In genomic region chr6:137819740-137820139, GRCh38 we compare ENCODE assay signal across 11 cellular contexts. TPM values are rescaled to one million over a fixed set of nuclear protein-coding genes. Genes with fewer than 3 reads are reported as not detected.
DNase-seq lines count a peak whose midpoint lies in the region; ATAC-seq and TF ChIP-seq lines count a peak whose summit lies in the region.
"Had no signal": no experiment of that assay in that cellular context is flagged by ENCODE, and none has a peak within 500 bp of the region (broad histone marks: within the 10 kb centered on the region; RNA-seq: fewer than 3 reads in every experiment).

No MANE protein-coding gene starts in this region.

- WGBS in esophagus muscularis mucosa: 88% methylated on average over 2 of the region's 2 CpGs

- H3K36me3 ChIP-seq in esophagus muscularis mucosa (no peaks in the 10 kb centered on the region), SJCRH30 (no peaks in the 10 kb centered on the region)
- H3K36me3 ChIP-seq: esophagus squamous epithelium had no signal

- peak overlapping the region; percentile 93 for H3K27ac Mint-ChIP-seq in T-helper 1 cell treated with Interleukin-12 subunit alpha and Interleukin-12 subunit beta and Interleukin-4 antibody, amounts not matched to agents 30 μg/mL and 1 μg/mL, for 36 hours

- DNase-seq in CD1c-positive myeloid dendritic cell (ENCODE audit: extremely low spot score) (peak; percentile 21), esophagus muscularis mucosa (ENCODE audit: extremely low spot score) (no peak), SJCRH30 (no peak), HUDEP-2 (lab: John Stamatoyannopoulos, UW; ENCODE audit: unreplicated experiment in 76 of 76) (no peak), NCI-H2171 (lab: John Stamatoyannopoulos, UW) (no peak)
- DNase-seq: activated CD4-positive, alpha-beta T cell treated with anti-CD3 and anti-CD28 coated beads for 48 hours; esophagus squamous epithelium had no signal

- intact Hi-C loops in esophagus muscularis mucosa (cut with DNase I): loop anchor here (5.0 kb wide), 1 partner anchor 48 kb away; the partner anchor contains the start of gene TNFAIP3

- no peak for TF ChIP-seq CTCF in esophagus muscularis mucosa (IDR thresholded peaks at IDR 0.05)

- no peak overlapping the region for H3K4me3 ChIP-seq in esophagus muscularis mucosa
- no peak overlapping the region for H3K4me3 ChIP-seq in SJCRH30
- H3K4me3 ChIP-seq: esophagus squamous epithelium had no signal

- H3K27me3 Mint-ChIP-seq in T-helper 1 cell treated with Interleukin-12 subunit alpha and Interleukin-12 subunit beta and Interleukin-4 antibody, amounts not matched to agents 30 μg/mL and 1 μg/mL, for 36 hours (ENCODE audit: low read depth): no peaks in the 10 kb centered on the region

- ATAC-seq in GM18868 (IDR thresholded peaks at IDR 0.05; ENCODE audit: unreplicated experiment) (peak; percentile 71), GM21528 (IDR thresholded peaks at IDR 0.05; ENCODE audit: low FRiP score, unreplicated experiment) (no peak)

- H3K36me3 Mint-ChIP-seq in T-helper 1 cell treated with Interleukin-12 subunit alpha and Interleukin-12 subunit beta and Interleukin-4 antibody, amounts not matched to agents 30 μg/mL and 1 μg/mL, for 36 hours (ENCODE audit: low read depth): peaks cover 3% of the 10 kb centered on the region
- H3K36me3 Mint-ChIP-seq: CD14-positive monocyte had no signal

- no peak for TF ChIP-seq POLR2A in esophagus muscularis mucosa (IDR thresholded peaks at IDR 0.05; ENCODE audit: low read depth)

- H3K27me3 ChIP-seq in esophagus muscularis mucosa: no peaks in the 10 kb centered on the region
- H3K27me3 ChIP-seq in SJCRH30: no peaks in the 10 kb centered on the region
- H3K27me3 ChIP-seq: esophagus squamous epithelium had no signal

- H3K9me3 ChIP-seq in esophagus muscularis mucosa (no peaks in the 10 kb centered on the region), SJCRH30 (replicated peaks) (no peaks in the 10 kb centered on the region)
- H3K9me3 ChIP-seq: esophagus squamous epithelium had no signal

- peak overlapping the region in 3 of 4 donors; percentile 2 to 34 (median 7) for H3K27ac ChIP-seq in esophagus muscularis mucosa (replicated peaks in 1 of 4)
- H3K27ac ChIP-seq in SJCRH30: no peak overlapping the region

- H3K4me3 Mint-ChIP-seq in T-helper 1 cell treated with Interleukin-12 subunit alpha and Interleukin-12 subunit beta and Interleukin-4 antibody, amounts not matched to agents 30 μg/mL and 1 μg/mL, for 36 hours: peak overlapping the region; percentile 58
- H3K4me3 Mint-ChIP-seq: CD14-positive monocyte had no signal

- peaks cover 66% of the 10 kb centered on the region for H3K4me1 Mint-ChIP-seq in T-helper 1 cell treated with Interleukin-12 subunit alpha and Interleukin-12 subunit beta and Interleukin-4 antibody, amounts not matched to agents 30 μg/mL and 1 μg/mL, for 36 hours (ENCODE audit: low read depth)

- no peak for TF ChIP-seq EP300 in esophagus muscularis mucosa (IDR thresholded peaks at IDR 0.05)

- no peaks in the 10 kb centered on the region for H3K9me3 Mint-ChIP-seq in T-helper 1 cell treated with Interleukin-12 subunit alpha and Interleukin-12 subunit beta and Interleukin-4 antibody, amounts not matched to agents 30 μg/mL and 1 μg/mL, for 36 hours

- H3K4me1 ChIP-seq in esophagus muscularis mucosa (peaks cover 15 to 77% (median 65%) of the 10 kb centered on the region in 4 donors), SJCRH30 (peaks cover 29% of the 10 kb centered on the region)

RNA-seq across cellular contexts. Expression of gene TNFAIP3, which starts 47.3 kb away (rescaled TPM):
- 10 to 100 TPM; 21.0 to 54.3 (median 29.8) TPM for total RNA-seq in esophagus muscularis mucosa
- 39.7 and 39.9 TPM in 2 replicates for total RNA-seq in SJCRH30 (2014; rRNA removed; shearing (Covaris generic))
